ENCODE assay signal across 8 cellular contexts in genomic region chr15:63135804-63136203, GRCh38. TPM values are rescaled to one million over a fixed set of nuclear protein-coding genes. Genes with fewer than 3 reads are reported as not detected.
DNase-seq lines count a peak whose midpoint lies in the region; ATAC-seq and TF ChIP-seq lines count a peak whose summit lies in the region.

No MANE protein-coding gene starts in this region.

- H3K9me3 Mint-ChIP-seq in activated naive CD8-positive, alpha-beta T cell (ENCODE audit: low read depth) = no peaks in the 10 kb centered on the region
- no peaks in the 10 kb centered on the region for H3K9me3 Mint-ChIP-seq in activated naive CD8-positive, alpha-beta T cell treated with anti-CD3 and anti-CD28 coated beads for 36 hours
- H3K9me3 Mint-ChIP-seq in endothelial cell (ENCODE audit: unreplicated experiment) (no peaks in the 10 kb centered on the region), endodermal cell (no peaks in the 10 kb centered on the region)

- H3K4me1 Mint-ChIP-seq in activated naive CD8-positive, alpha-beta T cell (ENCODE audit: low read depth) = peaks cover 8% of the 10 kb centered on the region
- H3K4me1 Mint-ChIP-seq in activated naive CD8-positive, alpha-beta T cell treated with anti-CD3 and anti-CD28 coated beads for 36 hours = peaks cover 11% of the 10 kb centered on the region
- H3K4me1 Mint-ChIP-seq in endothelial cell (ENCODE audit: unreplicated experiment) = no peaks in the 10 kb centered on the region
- H3K4me1 Mint-ChIP-seq in endodermal cell = peaks cover 9% of the 10 kb centered on the region

- no peaks in the 10 kb centered on the region for H3K9me3 ChIP-seq in upper lobe of right lung
- no peaks in the 10 kb centered on the region for H3K9me3 ChIP-seq in endodermal cell (ENCODE audit: control insufficient read depth, low read length)

- no peak overlapping the region for H3K9ac ChIP-seq in endodermal cell (ENCODE audit: extremely low read depth, low read length, poor library complexity, severe bottlenecking)

- H3K4me1 ChIP-seq in upper lobe of right lung (peaks cover 15% of the 10 kb centered on the region), endodermal cell (ENCODE audit: control insufficient read depth, insufficient read depth, low read length) (no peaks in the 10 kb centered on the region)

- no peak for TF ChIP-seq CTCF in upper lobe of right lung (IDR thresholded peaks at IDR 0.05)
- no peak for TF ChIP-seq CTCF in endothelial cell (IDR thresholded peaks at IDR 0.05; ENCODE audit: unreplicated experiment)
- TF ChIP-seq CTCF in endodermal cell (conservative IDR thresholded peaks at IDR 0.05) = no peak

- no peak for DNase-seq in activated naive CD8-positive, alpha-beta T cell treated with anti-CD3 and anti-CD28 coated beads for 36 hours
- DNase-seq in amniotic stem cell (lab: John Stamatoyannopoulos, UW) (peak; percentile 50), iris pigment epithelial cell (ENCODE audit: low read depth) (peak; percentile 93), upper lobe of right lung (no peak), endothelial cell (ENCODE audit: low spot score) (no peak), endodermal cell (no peak)

- H3K36me3 Mint-ChIP-seq in activated naive CD8-positive, alpha-beta T cell = peaks cover 3% of the 10 kb centered on the region
- peaks cover 11% of the 10 kb centered on the region for H3K36me3 Mint-ChIP-seq in activated naive CD8-positive, alpha-beta T cell treated with anti-CD3 and anti-CD28 coated beads for 36 hours
- H3K36me3 Mint-ChIP-seq in endothelial cell (ENCODE audit: low read depth, unreplicated experiment) (no peaks in the 10 kb centered on the region), endodermal cell (ENCODE audit: low read depth) (peaks cover 15% of the 10 kb centered on the region)

- H3K27me3 ChIP-seq in upper lobe of right lung = no peaks in the 10 kb centered on the region
- H3K27me3 ChIP-seq in endodermal cell (ENCODE audit: control insufficient read depth, insufficient read depth, low read length, poor library complexity, severe bottlenecking) = no peaks in the 10 kb centered on the region

- intact Hi-C loops in upper lobe of right lung (cut with DNase I) = no loop called here

- no peaks in the 10 kb centered on the region for H3K27me3 Mint-ChIP-seq in activated naive CD8-positive, alpha-beta T cell
- no peaks in the 10 kb centered on the region for H3K27me3 Mint-ChIP-seq in activated naive CD8-positive, alpha-beta T cell treated with anti-CD3 and anti-CD28 coated beads for 36 hours
- H3K27me3 Mint-ChIP-seq in endothelial cell (ENCODE audit: unreplicated experiment) (no peaks in the 10 kb centered on the region), endodermal cell (ENCODE audit: insufficient read depth) (no peaks in the 10 kb centered on the region)

- H3K4me3 ChIP-seq in upper lobe of right lung (no peak overlapping the region), endodermal cell (ENCODE audit: low read length) (no peak overlapping the region)

- ATAC-seq in upper lobe of right lung (peak; percentile 84), HG03045 (IDR thresholded peaks at IDR 0.05; ENCODE audit: unreplicated experiment) (no peak)

- H3K36me3 ChIP-seq in upper lobe of right lung (peaks cover 7% of the 10 kb centered on the region), endodermal cell (ENCODE audit: control insufficient read depth, insufficient read depth, low read length) (peaks cover 4% of the 10 kb centered on the region)

- H3K27ac Mint-ChIP-seq in activated naive CD8-positive, alpha-beta T cell = peak overlapping the region; percentile 22
- no peak overlapping the region for H3K27ac Mint-ChIP-seq in activated naive CD8-positive, alpha-beta T cell treated with anti-CD3 and anti-CD28 coated beads for 36 hours
- H3K27ac Mint-ChIP-seq in endothelial cell (ENCODE audit: unreplicated experiment) = no peak overlapping the region
- no peak overlapping the region for H3K27ac Mint-ChIP-seq in endodermal cell

- 90 to 96% methylated on average over 2 to 3 of the region's 3 CpGs for WGBS in endodermal cell (ENCODE audit: insufficient coverage in 1 of 2, insufficient read length in 1 of 2), 2 experiments

- H3K27ac ChIP-seq in upper lobe of right lung = peak overlapping the region; percentile 75
- no peak overlapping the region for H3K27ac ChIP-seq in endodermal cell (ENCODE audit: low read depth, low read length)

- H3K4me3 Mint-ChIP-seq in activated naive CD8-positive, alpha-beta T cell = no peak overlapping the region
- no peak overlapping the region for H3K4me3 Mint-ChIP-seq in activated naive CD8-positive, alpha-beta T cell treated with anti-CD3 and anti-CD28 coated beads for 36 hours
- no peak overlapping the region for H3K4me3 Mint-ChIP-seq in endothelial cell (ENCODE audit: unreplicated experiment)
- H3K4me3 Mint-ChIP-seq in endodermal cell = no peak overlapping the region

RNA-seq across cellular contexts. Expression of gene LACTB, which starts 14.1 kb away (rescaled TPM):
- total RNA-seq in activated naive CD8-positive, alpha-beta T cell treated with anti-CD3 and anti-CD28 coated beads for 36 hours = 10 to 100 TPM; 23.2 to 23.5 TPM
- total RNA-seq in upper lobe of right lung = 24.8 TPM
- total RNA-seq in endothelial cell (ENCODE audit: unreplicated experiment) = 10.1 TPM
- 10 to 100 TPM; 13.3 to 14.9 TPM for total RNA-seq in endodermal cell
- polyA plus RNA-seq in endodermal cell (2013, experiment 1 of 2) = 8.6 TPM
- 10.1 TPM for polyA plus RNA-seq in endodermal cell (2013, experiment 2 of 2)

RNA-seq across cellular contexts. Expression of gene RPS27L, which starts 21.5 kb away (rescaled TPM):
- total RNA-seq in activated naive CD8-positive, alpha-beta T cell treated with anti-CD3 and anti-CD28 coated beads for 36 hours = 100 to 1,000 TPM; 132 TPM
- 196 TPM for total RNA-seq in upper lobe of right lung
- 149 TPM for total RNA-seq in endothelial cell (ENCODE audit: unreplicated experiment)
- 10 to 100 TPM; 56.2 to 68.8 TPM for total RNA-seq in endodermal cell
- 187 TPM for polyA plus RNA-seq in endodermal cell (2013, experiment 1 of 2)
- 190 TPM for polyA plus RNA-seq in endodermal cell (2013, experiment 2 of 2)

RNA-seq across cellular contexts. Expression of gene RAB8B, which starts 53.6 kb away (rescaled TPM):
- 100 to 1,000 TPM; 231 to 239 TPM for total RNA-seq in activated naive CD8-positive, alpha-beta T cell treated with anti-CD3 and anti-CD28 coated beads for 36 hours
- 54.5 TPM for total RNA-seq in upper lobe of right lung
- 92.9 TPM for total RNA-seq in endothelial cell (ENCODE audit: unreplicated experiment)
- 10 to 100 TPM; 21.9 to 28.8 TPM for total RNA-seq in endodermal cell
- polyA plus RNA-seq in endodermal cell (2013, experiment 1 of 2) = 27.5 TPM
- 27.5 TPM for polyA plus RNA-seq in endodermal cell (2013, experiment 2 of 2)

Comparison
In these comparisons a context has a peak if more than half of its experiments do, and no peak if none do; other contexts are left out.
1. DNase-seq: peak in amniotic stem cell (single experiment) and iris pigment epithelial cell (single experiment); none in activated naive CD8-positive, alpha-beta T cell treated with anti-CD3 and anti-CD28 coated beads for 36 hours (single experiment), upper lobe of right lung (single experiment), endothelial cell (single experiment) and endodermal cell (single experiment).